ENCODE assay signal across 21 cellular contexts in the genomic region with DNA sequence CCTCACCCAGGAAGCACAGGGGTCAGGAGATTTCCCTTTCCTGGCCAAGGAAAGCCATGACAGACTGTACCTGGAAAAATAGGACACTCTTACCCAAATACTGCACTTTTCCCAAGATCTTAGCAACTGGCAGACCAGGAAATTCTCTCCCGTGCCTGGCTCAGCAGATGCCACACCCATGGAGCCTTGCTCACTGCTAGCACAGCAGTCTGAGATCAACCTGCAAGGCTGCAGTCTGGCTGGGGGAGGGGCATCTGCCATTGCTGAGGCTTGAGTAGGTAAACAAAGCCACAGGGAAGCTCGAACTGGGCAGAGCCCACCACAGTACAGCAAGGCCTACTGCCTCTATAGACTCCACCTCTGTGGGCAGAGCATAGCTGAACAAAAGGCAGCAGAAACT.
DNase-seq lines count a peak whose midpoint lies in the region; ATAC-seq and TF ChIP-seq lines count a peak whose summit lies in the region.
"Had no signal": no experiment of that assay in that cellular context is flagged by ENCODE, and none has a peak within 500 bp of the region (broad histone marks: within the 10 kb centered on the region; RNA-seq: fewer than 3 reads in every experiment).

No MANE protein-coding gene starts in this region.

- no peaks in the 10 kb centered on the region for H3K79me2 ChIP-seq in HCT116 (ENCODE audit: insufficient read depth, low read length)

- ATAC-seq in HCT116 (no peak), left colon (peak; percentile 41), GM21515 (IDR thresholded peaks at IDR 0.05; ENCODE audit: unreplicated experiment) (no peak)
- ATAC-seq: A549 had no signal

- POLR2A ChIA-PET in HCT116 (lab: Charles Lee) = no interaction called here

- peaks cover 2% of the 10 kb centered on the region for H3K9me3 Mint-ChIP-seq in glutamatergic neuron (ENCODE audit: unreplicated experiment)

- no peak overlapping the region for H3K4me3 ChIP-seq in HCT116 (replicated peaks in 1 of 2; ENCODE audit: low read depth in 1 of 2, low read length in 2 of 2)
- no peak overlapping the region for H3K4me3 ChIP-seq in stomach
- H3K4me3 ChIP-seq: A549; BLaER1 treated with 17β-estradiol and CSF1 and Interleukin-3, amounts not matched to agents 10 nM and 100 nM; HAP-1 had no signal

- no peak overlapping the region for H3K4me3 Mint-ChIP-seq in glutamatergic neuron (ENCODE audit: unreplicated experiment)
- H3K4me3 Mint-ChIP-seq: CD14-positive monocyte; CD4-positive, alpha-beta T cell; CD8-positive, alpha-beta memory T cell had no signal

- H3K9me2 ChIP-seq in HCT116 (ENCODE audit: insufficient read depth) = no peaks in the 10 kb centered on the region

- H3K9me3 ChIP-seq in HCT116 (ENCODE audit: control insufficient read depth in 1 of 2, insufficient read depth in 1 of 2, low read depth in 1 of 2, low read length in 2 of 2) = no peaks in the 10 kb centered on the region
- H3K9me3 ChIP-seq in stomach = peaks cover 0 to 3% (median 0%) of the 10 kb centered on the region in 4 donors
- H3K9me3 ChIP-seq: A549, BE2C, HAP-1 had no signal

- H3K27ac Mint-ChIP-seq in glutamatergic neuron (ENCODE audit: unreplicated experiment) = no peak overlapping the region
- H3K27ac Mint-ChIP-seq: CD14-positive monocyte; CD4-positive, alpha-beta T cell; CD8-positive, alpha-beta memory T cell had no signal

- no peak for TF ChIP-seq EP300 in stomach (IDR thresholded peaks at IDR 0.05)

- no peaks in the 10 kb centered on the region for H3K36me3 ChIP-seq in HCT116 (ENCODE audit: control insufficient read depth in 1 of 2, insufficient read depth in 2 of 2, low read length in 2 of 2)
- no peaks in the 10 kb centered on the region for H3K36me3 ChIP-seq in stomach
- H3K36me3 ChIP-seq: BE2C; BLaER1 treated with 17β-estradiol and CSF1 and Interleukin-3, amounts not matched to agents 10 nM and 100 nM; HAP-1 had no signal

- peaks cover 4% of the 10 kb centered on the region for H3K27me3 Mint-ChIP-seq in glutamatergic neuron (ENCODE audit: unreplicated experiment)
- H3K27me3 Mint-ChIP-seq: CD8-positive, alpha-beta memory T cell had no signal

- H4K20me1 ChIP-seq in HCT116 (ENCODE audit: insufficient read depth) = no peaks in the 10 kb centered on the region
- H4K20me1 ChIP-seq: BLaER1 treated with 17β-estradiol and CSF1 and Interleukin-3, amounts not matched to agents 10 nM and 100 nM had no signal

- CTCF ChIA-PET in HCT116 (lab: Charles Lee) = no interaction called here

- intact Hi-C loops in HCT116 (cut with micrococcal nuclease) = no loop called here
- intact Hi-C loops in left colon (cut with DNase I, micrococcal nuclease) = no loop called here
- intact Hi-C loops in stomach (cut with DNase I; ENCODE audit: low total_unique reads) = no loop called here

- TF ChIP-seq POLR2A in HCT116 (IDR thresholded peaks at IDR 0.05; ENCODE audit: borderline replicate concordance, extremely low read depth, insufficient read depth, insufficient read length) (no peak), stomach (IDR thresholded peaks at IDR 0.05) (no peak)

- no peak for TF ChIP-seq CTCF in HCT116 (IDR thresholded peaks at IDR 0.05 in 2 of 3, conservative IDR thresholded peaks at IDR 0.05 in 1 of 3; ENCODE audit: borderline replicate concordance in 1 of 3, insufficient read depth in 1 of 3, low read depth in 2 of 3, low read length in 2 of 3)
- TF ChIP-seq CTCF in stomach (IDR thresholded peaks at IDR 0.05) = no peak
- TF ChIP-seq CTCF in glutamatergic neuron (IDR thresholded peaks at IDR 0.05; ENCODE audit: partially characterized antibody, unreplicated experiment) = no peak

- 0 out of 2 replicates have a peak overlapping the region, but pooled peaks have one; percentile 12 for H3K4me2 ChIP-seq in HCT116 (ENCODE audit: low read length)
- H3K4me2 ChIP-seq: A549; BLaER1 treated with 17β-estradiol and CSF1 and Interleukin-3, amounts not matched to agents 10 nM and 100 nM had no signal

- H3K36me3 Mint-ChIP-seq in glutamatergic neuron (ENCODE audit: unreplicated experiment) = no peaks in the 10 kb centered on the region
- H3K36me3 Mint-ChIP-seq: CD14-positive monocyte had no signal

- no peak overlapping the region for H3K27ac ChIP-seq in HCT116 (ENCODE audit: low read depth, low read length)
- H3K27ac ChIP-seq in stomach = no peak overlapping the region
- H3K27ac ChIP-seq: A549; BLaER1 treated with 17β-estradiol and CSF1 and Interleukin-3, amounts not matched to agents 10 nM and 100 nM had no signal

- RAD21 ChIA-PET in HCT116 (lab: Charles Lee; ENCODE audit: low non-redundant PET in 1 of 2, low total read pairs in 2 of 2, uncharacterized antibody in 2 of 2, unreplicated experiment in 2 of 2) = no interaction called here

- BruUV-seq in HCT116 (replicated peaks; lab: Mats Ljungman, UMichigan) = no TSS peak

- WGBS in stomach, 5 donors = 20 to 50% (median 38%) methylated on average over 2 of the region's 2 CpGs; no CpG with 5 or more reads in 1 of the 5 donors

- H3K4me1 Mint-ChIP-seq in glutamatergic neuron (ENCODE audit: low read depth, unreplicated experiment) = no peaks in the 10 kb centered on the region
- H3K4me1 Mint-ChIP-seq: CD14-positive monocyte; CD8-positive, alpha-beta memory T cell had no signal

- H3K9ac ChIP-seq in HCT116 (ENCODE audit: low read length) = no peak overlapping the region
- H3K9ac ChIP-seq: BLaER1 treated with 17β-estradiol and CSF1 and Interleukin-3, amounts not matched to agents 10 nM and 100 nM had no signal

- H2AFZ ChIP-seq in HCT116 (ENCODE audit: low read depth, low read length, poor library complexity, severe bottlenecking) = no peak overlapping the region

- no peak for TF ChIP-seq RAD21 in HCT116 (IDR thresholded peaks at IDR 0.05; ENCODE audit: low read depth)

- no peaks in the 10 kb centered on the region for H3K27me3 ChIP-seq in HCT116 (ENCODE audit: insufficient read depth, low read length)
- no peaks in the 10 kb centered on the region for H3K27me3 ChIP-seq in stomach
- H3K27me3 ChIP-seq: BE2C; BLaER1 treated with 17β-estradiol and CSF1 and Interleukin-3, amounts not matched to agents 10 nM and 100 nM had no signal

- DNase-seq in HCT116 (ENCODE audit: low read depth, low spot score) (no peak), left colon (peak; percentile 69 to 72), stomach (peak; percentile 42), glutamatergic neuron (no peak), NCI-H69 (lab: John Stamatoyannopoulos, UW) (no peak)
- DNase-seq: 8988T; ACHN; AML-193; BE2C; CD4-positive, alpha-beta T cell; CD8-positive, alpha-beta memory T cell; DMS 273 treated with DMSO at 0.1 percent for 48 hours; DMS79; EL; GF-D8; GOT3 had no signal

- H3K4me1 ChIP-seq in HCT116 (ENCODE audit: control insufficient read depth in 1 of 2, insufficient read depth in 2 of 2, low read length in 2 of 2) (peaks cover 0 to 9% of the 10 kb centered on the region in 2 experiments; a peak in 1 of 4 replicates), stomach (no peaks in the 10 kb centered on the region)
- H3K4me1 ChIP-seq: A549; BE2C; BLaER1 treated with 17β-estradiol and CSF1 and Interleukin-3, amounts not matched to agents 10 nM and 100 nM; HAP-1 had no signal

TF ChIP-seq in HCT116, 20 proteins besides CTCF, POLR2A, EP300 and RAD21:
- TF ChIP-seq, protein P1, sequence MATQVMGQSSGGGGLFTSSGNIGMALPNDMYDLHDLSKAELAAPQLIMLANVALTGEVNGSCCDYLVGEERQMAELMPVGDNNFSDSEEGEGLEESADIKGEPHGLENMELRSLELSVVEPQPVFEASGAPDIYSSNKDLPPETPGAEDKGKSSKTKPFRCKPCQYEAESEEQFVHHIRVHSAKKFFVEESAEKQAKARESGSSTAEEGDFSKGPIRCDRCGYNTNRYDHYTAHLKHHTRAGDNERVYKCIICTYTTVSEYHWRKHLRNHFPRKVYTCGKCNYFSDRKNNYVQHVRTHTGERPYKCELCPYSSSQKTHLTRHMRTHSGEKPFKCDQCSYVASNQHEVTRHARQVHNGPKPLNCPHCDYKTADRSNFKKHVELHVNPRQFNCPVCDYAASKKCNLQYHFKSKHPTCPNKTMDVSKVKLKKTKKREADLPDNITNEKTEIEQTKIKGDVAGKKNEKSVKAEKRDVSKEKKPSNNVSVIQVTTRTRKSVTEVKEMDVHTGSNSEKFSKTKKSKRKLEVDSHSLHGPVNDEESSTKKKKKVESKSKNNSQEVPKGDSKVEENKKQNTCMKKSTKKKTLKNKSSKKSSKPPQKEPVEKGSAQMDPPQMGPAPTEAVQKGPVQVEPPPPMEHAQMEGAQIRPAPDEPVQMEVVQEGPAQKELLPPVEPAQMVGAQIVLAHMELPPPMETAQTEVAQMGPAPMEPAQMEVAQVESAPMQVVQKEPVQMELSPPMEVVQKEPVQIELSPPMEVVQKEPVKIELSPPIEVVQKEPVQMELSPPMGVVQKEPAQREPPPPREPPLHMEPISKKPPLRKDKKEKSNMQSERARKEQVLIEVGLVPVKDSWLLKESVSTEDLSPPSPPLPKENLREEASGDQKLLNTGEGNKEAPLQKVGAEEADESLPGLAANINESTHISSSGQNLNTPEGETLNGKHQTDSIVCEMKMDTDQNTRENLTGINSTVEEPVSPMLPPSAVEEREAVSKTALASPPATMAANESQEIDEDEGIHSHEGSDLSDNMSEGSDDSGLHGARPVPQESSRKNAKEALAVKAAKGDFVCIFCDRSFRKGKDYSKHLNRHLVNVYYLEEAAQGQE (IDR thresholded peaks at IDR 0.05; ENCODE audit: low read depth) = no peak
- TF ChIP-seq, protein P2, sequence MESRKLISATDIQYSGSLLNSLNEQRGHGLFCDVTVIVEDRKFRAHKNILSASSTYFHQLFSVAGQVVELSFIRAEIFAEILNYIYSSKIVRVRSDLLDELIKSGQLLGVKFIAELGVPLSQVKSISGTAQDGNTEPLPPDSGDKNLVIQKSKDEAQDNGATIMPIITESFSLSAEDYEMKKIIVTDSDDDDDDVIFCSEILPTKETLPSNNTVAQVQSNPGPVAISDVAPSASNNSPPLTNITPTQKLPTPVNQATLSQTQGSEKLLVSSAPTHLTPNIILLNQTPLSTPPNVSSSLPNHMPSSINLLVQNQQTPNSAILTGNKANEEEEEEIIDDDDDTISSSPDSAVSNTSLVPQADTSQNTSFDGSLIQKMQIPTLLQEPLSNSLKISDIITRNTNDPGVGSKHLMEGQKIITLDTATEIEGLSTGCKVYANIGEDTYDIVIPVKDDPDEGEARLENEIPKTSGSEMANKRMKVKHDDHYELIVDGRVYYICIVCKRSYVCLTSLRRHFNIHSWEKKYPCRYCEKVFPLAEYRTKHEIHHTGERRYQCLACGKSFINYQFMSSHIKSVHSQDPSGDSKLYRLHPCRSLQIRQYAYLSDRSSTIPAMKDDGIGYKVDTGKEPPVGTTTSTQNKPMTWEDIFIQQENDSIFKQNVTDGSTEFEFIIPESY (IDR thresholded peaks at IDR 0.05; ENCODE audit: extremely low read depth, insufficient replicate concordance, low read length) = no peak
- TF ChIP-seq SIN3A (IDR thresholded peaks at IDR 0.05; ENCODE audit: low read depth) (no peak), ZNF274 (IDR thresholded peaks at IDR 0.05; ENCODE audit: low read depth, low read length) (no peak), EZH2 (IDR thresholded peaks at IDR 0.05) (no peak)

Comparison
In these comparisons a context has a peak if more than half of its experiments do, and no peak if none do; other contexts are left out.
1. DNase-seq: peak in left colon (2 of 2) and stomach (single experiment); none in HCT116 (single experiment), glutamatergic neuron (single experiment) and NCI-H69 (single experiment).